1 cellular context compared by ENCODE assay signal in the genomic region with DNA sequence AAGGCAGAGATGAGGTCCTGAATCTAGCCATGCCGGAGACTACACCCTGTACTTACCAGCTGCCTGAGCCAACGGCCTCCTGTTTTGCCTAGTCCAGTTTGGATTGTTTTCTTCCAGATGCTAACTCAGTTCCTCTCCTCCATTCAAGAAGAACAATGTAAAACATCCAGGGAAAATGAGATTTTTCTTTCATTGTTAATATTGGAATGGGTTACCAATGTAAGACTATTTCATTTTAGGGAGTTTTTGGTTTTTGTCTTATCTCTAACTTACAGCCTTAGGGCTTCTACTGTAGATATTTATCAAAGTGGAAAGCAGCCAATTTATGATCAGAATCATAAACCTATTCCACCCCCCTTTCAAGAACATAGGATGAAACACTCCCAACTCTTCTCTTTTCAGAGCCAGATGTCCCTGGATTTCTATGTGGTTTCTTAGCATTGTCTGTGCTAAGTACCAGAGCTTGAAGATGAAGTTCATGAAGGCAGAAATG.
TF ChIP-seq lines count a peak whose summit lies in the region.

No MANE protein-coding gene starts in this region.

TF ChIP-seq in endothelial cell of umbilical vein, 7 proteins besides CTCF, POLR2A, EP300 and RAD21:
- TF ChIP-seq MYC (IDR thresholded peaks at IDR 0.05; ENCODE audit: low read depth, low read length), result no peak
- no peak for TF ChIP-seq JUN (IDR thresholded peaks at IDR 0.05; ENCODE audit: borderline replicate concordance, insufficient read depth, insufficient read length, low read depth)
- TF ChIP-seq FOS (IDR thresholded peaks at IDR 0.05; ENCODE audit: borderline replicate concordance, insufficient read depth, low read length), result no peak
- TF ChIP-seq, protein P1, sequence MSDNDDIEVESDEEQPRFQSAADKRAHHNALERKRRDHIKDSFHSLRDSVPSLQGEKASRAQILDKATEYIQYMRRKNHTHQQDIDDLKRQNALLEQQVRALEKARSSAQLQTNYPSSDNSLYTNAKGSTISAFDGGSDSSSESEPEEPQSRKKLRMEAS (IDR thresholded peaks at IDR 0.05; ENCODE audit: insufficient read depth, insufficient read length), result no peak
- no peak for TF ChIP-seq EZH2 (IDR thresholded peaks at IDR 0.05; ENCODE audit: borderline replicate concordance, low read depth, low read length, severe bottlenecking)
- no peak for TF ChIP-seq POLR2AphosphoS5 (IDR thresholded peaks at IDR 0.05; ENCODE audit: insufficient read depth, low read depth, low read length)
- no peak for TF ChIP-seq GATA2 (IDR thresholded peaks at IDR 0.05; ENCODE audit: insufficient read depth, insufficient read length, low read depth, low read length)
